12 cellular contexts compared by ENCODE assay signal in genomic region chr2:221444106-221444505, GRCh38.
DNase-seq lines count a peak whose midpoint lies in the region; ATAC-seq and TF ChIP-seq lines count a peak whose summit lies in the region.
"Had no signal": no experiment of that assay in that cellular context is flagged by ENCODE, and none has a peak within 500 bp of the region (broad histone marks: within the 10 kb centered on the region; RNA-seq: fewer than 3 reads in every experiment).

No MANE protein-coding gene starts in this region.

- POLR2A ChIA-PET in MCF 10A (lab: Yijun Ruan, JAX) = interaction anchor here (0.6 kb wide), 1 partner anchor 877 kb away, joined by 3 read pairs; no protein-coding TSS in a partner anchor

- no peak for ATAC-seq in HG02571 (IDR thresholded peaks at IDR 0.05; ENCODE audit: unreplicated experiment)
- ATAC-seq: GM12878 had no signal

- no peaks in the 10 kb centered on the region for H3K36me3 Mint-ChIP-seq in MCF 10A (ENCODE audit: insufficient read depth, unreplicated experiment)

- no peaks in the 10 kb centered on the region for H3K27me3 ChIP-seq in breast epithelium
- no peaks in the 10 kb centered on the region for H3K27me3 ChIP-seq in subcutaneous abdominal adipose tissue (ENCODE audit: control insufficient read depth in 5 of 5, insufficient read depth in 4 of 5, low read length in 5 of 5)
- H3K27me3 ChIP-seq: hepatocyte had no signal

- H3K4me1 ChIP-seq in breast epithelium (no peaks in the 10 kb centered on the region), subcutaneous abdominal adipose tissue (ENCODE audit: control insufficient read depth in 5 of 5, insufficient read depth in 5 of 5, low read length in 5 of 5) (peaks cover 2 to 30% (median 15%) of the 10 kb centered on the region in 5 donors)

- H3K36me3 ChIP-seq in breast epithelium = no peaks in the 10 kb centered on the region
- peaks cover 34% of the 10 kb centered on the region for H3K36me3 ChIP-seq in SK-N-MC (ENCODE audit: insufficient read depth, low read length)
- peaks cover 0 to 17% (median 9%) of the 10 kb centered on the region in 5 donors for H3K36me3 ChIP-seq in subcutaneous abdominal adipose tissue (ENCODE audit: control insufficient read depth in 5 of 5, insufficient read depth in 5 of 5, low read length in 5 of 5)

- peak; percentile 14 for DNase-seq in MCF 10A (ENCODE audit: unreplicated experiment)
- DNase-seq in breast epithelium (ENCODE audit: low spot score in 2 of 2) = no peak
- DNase-seq in SK-N-MC (ENCODE audit: low read depth, low spot score) = no peak
- DNase-seq in fibroblast of villous mesenchyme (ENCODE audit: low read depth) = peak; percentile 23
- no peak for DNase-seq in caudate nucleus (lab: John Stamatoyannopoulos, UW)
- no peak for DNase-seq in epidermal melanocyte (ENCODE audit: insufficient read length, low spot score)
- DNase-seq: NCI-H2029 treated with DMSO at 0.1 percent for 48 hours had no signal

- no TSS peak for BruUV-seq in MCF 10A (replicated peaks; lab: Mats Ljungman, UMichigan)

- CTCF ChIA-PET in MCF 10A (lab: Yijun Ruan, JAX) = interaction anchor here (0.6 kb wide), 2 partner anchors 55 to 157 kb away, joined by 3 read pairs; no protein-coding TSS in a partner anchor

- no peaks in the 10 kb centered on the region for H3K27me3 Mint-ChIP-seq in MCF 10A (ENCODE audit: insufficient read depth, unreplicated experiment)

- H3K9me3 Mint-ChIP-seq in MCF 10A (ENCODE audit: unreplicated experiment) = no peaks in the 10 kb centered on the region

- H3K4me3 ChIP-seq in breast epithelium = no peak overlapping the region
- H3K4me3 ChIP-seq in SK-N-MC = peak overlapping the region; percentile 13; the same call in 1 of the 2 replicates
- no peak overlapping the region for H3K4me3 ChIP-seq in fibroblast of villous mesenchyme (ENCODE audit: low read depth, low read length)
- no peak overlapping the region for H3K4me3 ChIP-seq in subcutaneous abdominal adipose tissue (ENCODE audit: low read depth in 1 of 5, low read length in 5 of 5)
- H3K4me3 ChIP-seq: GM12878, hepatocyte had no signal

- peaks cover 6% of the 10 kb centered on the region for H3K4me1 Mint-ChIP-seq in MCF 10A (ENCODE audit: insufficient read depth, unreplicated experiment)

- H3K27ac ChIP-seq in breast epithelium (peak overlapping the region in 1 of 2 donors; percentile 20), SK-N-MC (peak overlapping the region; percentile 43; the same call in 1 of the 2 replicates), subcutaneous abdominal adipose tissue (ENCODE audit: low read depth, low read length) (peak overlapping the region; percentile 73), caudate nucleus (ENCODE audit: low read depth, low read length) (no peak overlapping the region)
- H3K27ac ChIP-seq: C4-2B, hepatocyte had no signal

- no peak overlapping the region for H3K27ac Mint-ChIP-seq in MCF 10A (ENCODE audit: low read depth, unreplicated experiment)

- no peak overlapping the region for H3K4me3 Mint-ChIP-seq in MCF 10A (ENCODE audit: unreplicated experiment)

- TF ChIP-seq CTCF in MCF 10A (IDR thresholded peaks at IDR 0.05; ENCODE audit: unreplicated experiment) = no peak
- no peak for TF ChIP-seq CTCF in breast epithelium (IDR thresholded peaks at IDR 0.05)
- TF ChIP-seq CTCF in fibroblast of villous mesenchyme (IDR thresholded peaks at IDR 0.05; ENCODE audit: insufficient read depth, low read depth, low read length) = no peak

- intact Hi-C loops in MCF 10A (cut with micrococcal nuclease) (no loop called here), breast epithelium (cut with DNase I; ENCODE audit: low total_unique reads) (no loop called here)

- no peak for TF ChIP-seq POLR2A in breast epithelium (IDR thresholded peaks at IDR 0.05)

- H3K9me3 ChIP-seq in breast epithelium (no peaks in the 10 kb centered on the region), SK-N-MC (ENCODE audit: low read depth, low read length) (no peaks in the 10 kb centered on the region), subcutaneous abdominal adipose tissue (ENCODE audit: control insufficient read depth in 5 of 5, low read length in 5 of 5) (no peaks in the 10 kb centered on the region)

- H3K9ac ChIP-seq in SK-N-MC (ENCODE audit: insufficient read length) (no peak overlapping the region), subcutaneous abdominal adipose tissue (ENCODE audit: low read length in 5 of 5) (no peak overlapping the region)

Comparison
In these comparisons a context has a peak if more than half of its experiments do, and no peak if none do; other contexts are left out.
1. DNase-seq: peak in MCF 10A (single experiment) and fibroblast of villous mesenchyme (single experiment); none in breast epithelium (0 of 2), SK-N-MC (single experiment), caudate nucleus (0 of 61) and epidermal melanocyte (single experiment).